In genomic region chr10:119103241-119103640, GRCh38 we compare ENCODE assay signal across 9 cellular contexts. TPM values are rescaled to one million over a fixed set of nuclear protein-coding genes. Genes with fewer than 3 reads are reported as not detected.
DNase-seq lines count a peak whose midpoint lies in the region; ATAC-seq and TF ChIP-seq lines count a peak whose summit lies in the region.
"Had no signal": no experiment of that assay in that cellular context is flagged by ENCODE, and none has a peak within 500 bp of the region (broad histone marks: within the 10 kb centered on the region; RNA-seq: fewer than 3 reads in every experiment).

No MANE protein-coding gene starts in this region.

- TF ChIP-seq CTCF in BE2C (IDR thresholded peaks at IDR 0.05; ENCODE audit: low read depth, low read length) = no peak
- no peak for TF ChIP-seq CTCF in KMS-11 (conservative IDR thresholded peaks at IDR 0.05; ENCODE audit: low read depth, low read length)
- no peak for TF ChIP-seq CTCF in A673 (conservative IDR thresholded peaks at IDR 0.05; ENCODE audit: low read depth, low read length)
- no peak for TF ChIP-seq CTCF in left lung (IDR thresholded peaks at IDR 0.05)

- H3K36me3 ChIP-seq in BE2C (peaks cover 2% of the 10 kb centered on the region; the same call in 1 of the 2 replicates), KMS-11 (ENCODE audit: insufficient read depth) (peaks cover 2% of the 10 kb centered on the region; the same call in 1 of the 2 replicates), neuron (ENCODE audit: insufficient read depth, low read length) (peaks cover 10% of the 10 kb centered on the region), A673 (ENCODE audit: insufficient read depth, low read length, poor library complexity, severe bottlenecking) (peaks cover 5% of the 10 kb centered on the region), left lung (peaks cover 0 to 5% of the 10 kb centered on the region in 2 donors)

- no TSS peak for BruUV-seq in A673 (replicated peaks; lab: Mats Ljungman, UMichigan)

- peaks cover 30% of the 10 kb centered on the region for H3K4me1 Mint-ChIP-seq in central memory CD8-positive, alpha-beta T cell

- no peak for DNase-seq in BE2C
- no peak for DNase-seq in central memory CD8-positive, alpha-beta T cell (ENCODE audit: low spot score in 2 of 2)
- DNase-seq in A673 (ENCODE audit: low spot score) = no peak
- DNase-seq in left lung = no peak

- H3K27me3 ChIP-seq in BE2C (no peaks in the 10 kb centered on the region), KMS-11 (ENCODE audit: insufficient read depth, low read depth) (no peaks in the 10 kb centered on the region), neuron (ENCODE audit: insufficient read depth, low read length) (no peaks in the 10 kb centered on the region), A673 (replicated peaks; ENCODE audit: insufficient read depth, low read depth, low read length, poor library complexity) (no peaks in the 10 kb centered on the region), left lung (no peaks in the 10 kb centered on the region)
- H3K27me3 ChIP-seq: SJSA1 had no signal

- H3K9ac ChIP-seq in KMS-11 = no peak overlapping the region

- no peaks in the 10 kb centered on the region for H4K20me1 ChIP-seq in KMS-11 (ENCODE audit: insufficient read depth)

- H3K4me3 Mint-ChIP-seq in central memory CD8-positive, alpha-beta T cell = peak overlapping the region; percentile 87

- H3K4me3 ChIP-seq in BE2C (ENCODE audit: low read depth, low read length) (peak overlapping the region; percentile 19), KMS-11 (IDR thresholded peaks at IDR 0.05; ENCODE audit: insufficient read depth, low read depth, low read length) (no peak overlapping the region), neuron (ENCODE audit: low read length) (peak overlapping the region; percentile 12), A673 (ENCODE audit: low read depth, low read length, poor library complexity, severe bottlenecking) (no peak overlapping the region), left lung (peak overlapping the region in 1 of 2 donors; percentile 82)

- H3K79me2 ChIP-seq in KMS-11 (ENCODE audit: insufficient read depth, low read depth) = peaks cover 24% of the 10 kb centered on the region

- H3K9me3 Mint-ChIP-seq in central memory CD8-positive, alpha-beta T cell = no peaks in the 10 kb centered on the region

- 0 out of 2 replicates have a peak overlapping the region, but pooled peaks have one; percentile 15 for H3K4me2 ChIP-seq in KMS-11

- H3K27ac ChIP-seq in KMS-11 (no peak overlapping the region), A673 (ENCODE audit: low read depth, low read length, poor library complexity, severe bottlenecking) (no peak overlapping the region), left lung (peak overlapping the region in 1 of 2 donors; percentile 41)
- H3K27ac ChIP-seq: SJSA1 had no signal

- H2AFZ ChIP-seq in KMS-11 (ENCODE audit: low read depth) (peak overlapping the region; percentile 66), neuron (ENCODE audit: low read depth, low read length) (no peak overlapping the region)

- peak overlapping the region; percentile 93 for H3K27ac Mint-ChIP-seq in central memory CD8-positive, alpha-beta T cell (ENCODE audit: low read depth)

- no peak for ATAC-seq in central memory CD8-positive, alpha-beta T cell (replicated peaks; ENCODE audit: extremely low read depth, poor library complexity, severe bottlenecking)
- no peak for ATAC-seq in HG03025 (IDR thresholded peaks at IDR 0.05; ENCODE audit: low FRiP score, unreplicated experiment)
- ATAC-seq in HG02938 (IDR thresholded peaks at IDR 0.05; ENCODE audit: unreplicated experiment) = no peak
- no peak for ATAC-seq in left lung

- CTCF ChIA-PET in A673 (lab: Charles Lee) = no interaction called here

- peaks cover 3% of the 10 kb centered on the region; the same call in 1 of the 2 replicates for H3K4me1 ChIP-seq in BE2C
- peaks cover 17% of the 10 kb centered on the region for H3K4me1 ChIP-seq in KMS-11 (ENCODE audit: low read depth, poor library complexity, severe bottlenecking)
- peaks cover 8% of the 10 kb centered on the region for H3K4me1 ChIP-seq in neuron (ENCODE audit: insufficient read depth, low read length)
- peaks cover 7% of the 10 kb centered on the region for H3K4me1 ChIP-seq in A673 (ENCODE audit: insufficient read depth, low read length, poor library complexity, severe bottlenecking)
- H3K4me1 ChIP-seq in left lung = peaks cover 10 to 31% of the 10 kb centered on the region in 2 donors

- POLR2A ChIA-PET in A673 (lab: Charles Lee; ENCODE audit: low non-redundant PET) = no interaction called here

- H3K9me3 ChIP-seq in BE2C = no peaks in the 10 kb centered on the region
- H3K9me3 ChIP-seq in neuron (ENCODE audit: low read length) = no peaks in the 10 kb centered on the region
- H3K9me3 ChIP-seq in A673 (ENCODE audit: low read depth, low read length, poor library complexity, severe bottlenecking) = no peaks in the 10 kb centered on the region
- H3K9me3 ChIP-seq in left lung = no peaks in the 10 kb centered on the region
- H3K9me3 ChIP-seq: SJSA1 had no signal

- intact Hi-C loops in A673 (cut with micrococcal nuclease; ENCODE audit: unreplicated experiment) (no loop called here), left lung (cut with DNase I) (no loop called here)

- H3K27me3 Mint-ChIP-seq in central memory CD8-positive, alpha-beta T cell = no peaks in the 10 kb centered on the region

- H3K36me3 Mint-ChIP-seq in central memory CD8-positive, alpha-beta T cell (ENCODE audit: insufficient read depth) = peaks cover 15% of the 10 kb centered on the region

RNA-seq across cellular contexts. Expression of gene DENND10, which starts 0.7 kb away (rescaled TPM):
- polyA plus RNA-seq in BE2C (2012; ENCODE audit: insufficient read depth, insufficient read length, low read depth) = 19.9 TPM
- total RNA-seq in A673 (2021) (41.2 and 55.2 TPM in 2 replicates), left lung (10 to 100 TPM; 34.2 to 37.4 TPM)

RNA-seq across cellular contexts. Expression of gene EIF3A, which starts 22.6 kb away (rescaled TPM):
- polyA plus RNA-seq in BE2C (2012; ENCODE audit: insufficient read depth, insufficient read length, low read depth) = 84.7 TPM
- total RNA-seq in A673 (2021) = 169 and 181 TPM in 2 replicates
- 100 to 1,000 TPM in 1 of 2 donors, 10 to 100 TPM in 1; 89.1 to 113 TPM for total RNA-seq in left lung

Comparison
In these comparisons a context has a peak if more than half of its experiments do, and no peak if none do; other contexts are left out.
1. H3K4me3 ChIP-seq: peak in BE2C (single experiment) and neuron (single experiment); none in KMS-11 (single experiment) and A673 (single experiment).